26 cellular contexts compared by ENCODE assay signal in the genomic region with DNA sequence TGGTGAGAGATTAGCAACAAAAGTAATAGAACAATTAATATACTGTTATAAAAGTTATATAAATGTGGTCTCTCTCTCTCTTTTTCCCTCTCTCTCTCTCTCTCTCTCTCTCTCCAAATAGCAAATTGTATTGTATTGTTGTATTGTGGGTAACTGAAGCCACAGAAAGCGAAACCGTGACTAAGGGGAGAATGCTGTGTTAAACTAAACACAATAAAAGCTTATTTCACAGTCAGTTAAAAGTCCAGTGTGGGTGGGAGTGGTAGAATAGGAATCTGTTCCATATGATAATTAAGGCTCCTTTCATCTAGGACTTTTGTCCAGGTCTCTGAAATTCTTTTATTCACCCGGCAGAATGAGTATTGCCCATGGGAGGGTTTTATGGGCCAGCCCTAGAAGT.
DNase-seq lines count a peak whose midpoint lies in the region; ATAC-seq and TF ChIP-seq lines count a peak whose summit lies in the region.
"Had no signal": no experiment of that assay in that cellular context is flagged by ENCODE, and none has a peak within 500 bp of the region (broad histone marks: within the 10 kb centered on the region; RNA-seq: fewer than 3 reads in every experiment).

No MANE protein-coding gene starts in this region.

- H2AFZ ChIP-seq in neural progenitor cell (replicated peaks), result no peak overlapping the region
- H2AFZ ChIP-seq: GM23248 had no signal

- no peaks in the 10 kb centered on the region for H3F3A ChIP-seq in neural progenitor cell (ENCODE audit: low read depth)

- H3K27ac ChIP-seq in dorsolateral prefrontal cortex (peak overlapping the region in 46 of 59 donors; percentile 2 to 79 (median 53)), neural progenitor cell (no peak overlapping the region), transverse colon (no peak overlapping the region), psoas muscle (no peak overlapping the region)
- H3K27ac ChIP-seq: 22Rv1, cardiac muscle cell, GM23248, neutrophil had no signal

- peaks cover 14% of the 10 kb centered on the region for H3K4me1 Mint-ChIP-seq in neural progenitor cell
- H3K4me1 Mint-ChIP-seq: CD4-positive, alpha-beta memory T cell had no signal

- no peaks in the 10 kb centered on the region for H3K36me3 ChIP-seq in neural progenitor cell
- H3K36me3 ChIP-seq in transverse colon, result no peaks in the 10 kb centered on the region
- H3K36me3 ChIP-seq in psoas muscle (ENCODE audit: insufficient read depth in 1 of 2, low read depth in 1 of 2), result no peaks in the 10 kb centered on the region
- H3K36me3 ChIP-seq: cardiac muscle cell, neutrophil had no signal

- no peaks in the 10 kb centered on the region for H4K20me1 ChIP-seq in neural progenitor cell (ENCODE audit: low read depth)

- peak overlapping the region; percentile 25 for H3K4me3 Mint-ChIP-seq in neural progenitor cell
- H3K4me3 Mint-ChIP-seq: activated T-cell treated with anti-CD3 and anti-CD28 coated beads, Interleukin-2, amount 50 U/mL, for 4 hours; CD4-positive, alpha-beta memory T cell had no signal

- H3K9me3 ChIP-seq in neural progenitor cell (ENCODE audit: low read depth) (no peaks in the 10 kb centered on the region), transverse colon (no peaks in the 10 kb centered on the region), psoas muscle (no peaks in the 10 kb centered on the region)
- H3K9me3 ChIP-seq: neutrophil had no signal

- in situ Hi-C loops in transverse colon (cut with MboI; ENCODE audit: low pct_ligation_motif_present in 1 of 4, low pct_unique_long_range_greater_than_20kb in 1 of 4, low sequenced_read_pairs in 3 of 4), result no loop called here

- no peak for TF ChIP-seq POLR2A in transverse colon (IDR thresholded peaks at IDR 0.05)

- H3K4me3 ChIP-seq in dorsolateral prefrontal cortex, result peak overlapping the region in 43 of 59 donors; percentile 0 to 56 (median 27)
- no peak overlapping the region for H3K4me3 ChIP-seq in neural progenitor cell
- H3K4me3 ChIP-seq in transverse colon, result no peak overlapping the region
- H3K4me3 ChIP-seq in psoas muscle, result no peak overlapping the region
- H3K4me3 ChIP-seq: cardiac muscle cell, GM23248, lung had no signal

- peak; percentile 2 for DNase-seq in NCI-H2107 treated with DMSO at 0.1 percent for 48 hours (lab: John Stamatoyannopoulos, UW; ENCODE audit: unreplicated experiment)
- no peak for DNase-seq in NCI-H2107 (lab: John Stamatoyannopoulos, UW)
- no peak for DNase-seq in dorsolateral prefrontal cortex
- DNase-seq in neural progenitor cell (ENCODE audit: low spot score), result no peak
- peak; percentile 12 for DNase-seq in transverse colon
- DNase-seq in psoas muscle, result no peak
- no peak for DNase-seq in NCI-H2171 (lab: John Stamatoyannopoulos, UW)
- DNase-seq: activated CD4-positive, alpha-beta T cell treated with anti-CD3 and anti-CD28 coated beads for 48 hours; activated naive CD4-positive, alpha-beta T cell; activated T-cell treated with anti-CD3 and anti-CD28 coated beads, Interleukin-2, amount 50 U/mL, for 4 hours; CD4-positive, alpha-beta memory T cell; GM23248; NCI-H1436 treated with DMSO at 0.1 percent for 48 hours; NCI-H526 treated with DMSO at 0.1 percent for 48 hours; right cardiac atrium; RPMI8226; stimulated activated CD4-positive, alpha-beta T cell treated with anti-CD3 and anti-CD28 coated beads, Interleukin-12 subunit alpha, Interleukin-12 subunit beta, amount 100 ng/mL, for 4 hours; stimulated activated CD4-positive, alpha-beta T cell treated with anti-CD3 and anti-CD28 coated beads, Interleukin-4, amount 100 ng/mL, for 4 hours; stimulated activated naive CD4-positive, alpha-beta T cell treated with Interleukin-2 at 50 U/mL for 16 hours; T-helper 2 cell; trophoblast cell had no signal

- H3K27me3 Mint-ChIP-seq in neural progenitor cell (ENCODE audit: insufficient read depth, low read depth), result peaks cover 4% of the 10 kb centered on the region
- H3K27me3 Mint-ChIP-seq: CD4-positive, alpha-beta memory T cell had no signal

- no peaks in the 10 kb centered on the region for H3K27me3 ChIP-seq in dorsolateral prefrontal cortex
- H3K27me3 ChIP-seq in neural progenitor cell, result no peaks in the 10 kb centered on the region
- no peaks in the 10 kb centered on the region for H3K27me3 ChIP-seq in transverse colon
- no peaks in the 10 kb centered on the region for H3K27me3 ChIP-seq in psoas muscle (ENCODE audit: insufficient read depth in 3 of 3, low read length in 2 of 3)
- H3K27me3 ChIP-seq: cardiac muscle cell, neutrophil had no signal

- H3K9ac ChIP-seq in neural progenitor cell, result no peak overlapping the region
- H3K9ac ChIP-seq: GM23248 had no signal

- no peaks in the 10 kb centered on the region for H3K79me2 ChIP-seq in neural progenitor cell (ENCODE audit: low read depth)

- ATAC-seq in psoas muscle (no peak), GM18502 (IDR thresholded peaks at IDR 0.05; ENCODE audit: poor library complexity, unreplicated experiment) (no peak)
- ATAC-seq: activated T-cell treated with anti-CD3 and anti-CD28 coated beads, Interleukin-2, amount 50 U/mL, for 4 hours; right cardiac atrium had no signal

- WGBS in transverse colon (ENCODE audit: low coverage in 1 of 2), 2 donors, result 20 to 30% methylated on average over 1 to 3 of the region's 3 CpGs
- WGBS in psoas muscle, 3 donors, result 27 to 31% (median 30%) methylated on average over 3 of the region's 3 CpGs

- TF ChIP-seq EP300 in transverse colon (IDR thresholded peaks at IDR 0.05; ENCODE audit: low read depth), result no peak

- no peak overlapping the region for H3K27ac Mint-ChIP-seq in neural progenitor cell
- H3K27ac Mint-ChIP-seq: CD4-positive, alpha-beta memory T cell had no signal

- H3K4me1 ChIP-seq in neural progenitor cell (no peaks in the 10 kb centered on the region), transverse colon (peaks cover 0 to 10% (median 0%) of the 10 kb centered on the region in 4 donors), psoas muscle (no peaks in the 10 kb centered on the region)

- peaks cover 2% of the 10 kb centered on the region for H3K36me3 Mint-ChIP-seq in neural progenitor cell
- H3K36me3 Mint-ChIP-seq: CD4-positive, alpha-beta memory T cell had no signal

- no peak for TF ChIP-seq CTCF in dorsolateral prefrontal cortex (IDR thresholded peaks at IDR 0.05 in 54 of 56, conservative IDR thresholded peaks at IDR 0.05 in 2 of 56; ENCODE audit: low read depth in 1 of 56, partially characterized antibody in 56 of 56)
- TF ChIP-seq CTCF in neural progenitor cell (IDR thresholded peaks at IDR 0.05), result no peak
- TF ChIP-seq CTCF in transverse colon (IDR thresholded peaks at IDR 0.05), result no peak
- no peak for TF ChIP-seq CTCF in psoas muscle (IDR thresholded peaks at IDR 0.05)

- no peak overlapping the region for H3K4me2 ChIP-seq in neural progenitor cell

- peaks cover 10% of the 10 kb centered on the region for H3K9me3 Mint-ChIP-seq in neural progenitor cell
- H3K9me3 Mint-ChIP-seq: activated T-cell treated with anti-CD3 and anti-CD28 coated beads, Interleukin-2, amount 50 U/mL, for 4 hours had no signal

- intact Hi-C loops in dorsolateral prefrontal cortex (cut with DNase I), result loop anchor here in 1 of 2 donors (10.0 kb wide), 1 partner anchor 71 kb away; no protein-coding TSS in a partner anchor
- intact Hi-C loops in transverse colon (cut with DNase I; ENCODE audit: low total_unique reads), result no loop called here
- intact Hi-C loops in psoas muscle (cut with DNase I), result no loop called here

Comparison
In these comparisons a context has a peak if more than half of its experiments do, and no peak if none do; other contexts are left out.
1. DNase-seq: peak in NCI-H2107 treated with DMSO at 0.1 percent for 48 hours (single experiment) and transverse colon (single experiment); none in NCI-H2107 (single experiment), dorsolateral prefrontal cortex (0 of 10), neural progenitor cell (single experiment), psoas muscle (0 of 2) and NCI-H2171 (single experiment).
2. H3K27ac ChIP-seq: peak in dorsolateral prefrontal cortex (46 of 59); none in neural progenitor cell (single experiment), transverse colon (0 of 4) and psoas muscle (single experiment).
3. H3K4me3 ChIP-seq: peak in dorsolateral prefrontal cortex (43 of 59); none in neural progenitor cell (single experiment), transverse colon (0 of 4) and psoas muscle (single experiment).